In genomic region chr3:38738630-38739395, GRCh38 we compare ENCODE assay signal across 1 cellular context.
TF ChIP-seq lines count a peak whose summit lies in the region.

No MANE protein-coding gene starts in this region.

TF ChIP-seq in WTC11, 78 proteins besides CTCF, POLR2A, EP300 and RAD21 (continued from another document):
- TF ChIP-seq ARID4B (CRISPR knock-in tag; IDR thresholded peaks at IDR 0.05; ENCODE audit: borderline replicate concordance) = no peak
- no peak for TF ChIP-seq STAT6 (CRISPR knock-in tag; conservative IDR thresholded peaks at IDR 0.05; ENCODE audit: low read depth)
- no peak for TF ChIP-seq FOXJ3 (CRISPR knock-in tag; IDR thresholded peaks at IDR 0.05; ENCODE audit: borderline replicate concordance)
- no peak for TF ChIP-seq ZNF317 (CRISPR knock-in tag; IDR thresholded peaks at IDR 0.05; ENCODE audit: borderline replicate concordance, low read depth)
- TF ChIP-seq ZNF121 (CRISPR knock-in tag; IDR thresholded peaks at IDR 0.05) = no peak
